In the genomic region with DNA sequence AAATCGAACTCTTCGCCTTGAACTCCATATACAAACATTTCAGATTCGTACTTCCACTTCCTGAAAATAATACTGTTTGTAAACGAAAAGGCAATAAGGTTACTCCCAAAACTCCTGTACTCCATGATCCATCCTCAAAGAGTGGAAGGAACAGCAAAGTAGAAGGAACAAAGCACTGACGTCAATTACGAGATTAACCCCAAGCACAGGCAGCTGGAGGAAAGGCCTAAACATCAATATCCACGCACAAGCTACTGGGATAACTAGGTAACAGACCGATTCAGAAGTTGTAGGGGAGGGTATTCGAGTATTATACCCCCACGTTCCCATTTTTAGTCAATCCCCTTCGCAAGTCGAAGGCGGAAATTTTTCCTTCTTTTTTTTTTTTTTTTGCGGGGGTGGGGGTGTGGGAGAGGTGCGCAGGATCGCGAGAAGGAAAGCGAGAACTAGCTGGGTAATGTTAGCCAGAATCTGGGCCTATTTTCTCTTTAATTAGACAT, we compare ENCODE assay signal across 8 cellular contexts. TPM values are rescaled to one million over a fixed set of nuclear protein-coding genes. Genes with fewer than 3 reads are reported as not detected.
DNase-seq lines count a peak whose midpoint lies in the region; ATAC-seq, FAIRE-seq and TF ChIP-seq lines count a peak whose summit lies in the region.

No MANE protein-coding gene starts in this region.

- peaks cover 3% of the 10 kb centered on the region; the same call in 1 of the 3 replicates for H3K36me3 Mint-ChIP-seq in GM23338 (ENCODE audit: low read depth)
- H3K36me3 Mint-ChIP-seq in activated naive CD8-positive, alpha-beta T cell treated with anti-CD3 and anti-CD28 coated beads, Interleukin-2, amount 10 ng/mL, durations not matched to agents 7 days and 5 days, result peaks cover 3% of the 10 kb centered on the region

- H3K4me3 Mint-ChIP-seq in GM23338, result peak overlapping the region; percentile 99
- H3K4me3 Mint-ChIP-seq in activated naive CD8-positive, alpha-beta T cell treated with anti-CD3 and anti-CD28 coated beads, Interleukin-2, amount 10 ng/mL, durations not matched to agents 7 days and 5 days, result peak overlapping the region; percentile 97

- H3K27me3 Mint-ChIP-seq in GM23338 (ENCODE audit: insufficient read depth, low read depth, poor library complexity), result peaks cover 2% of the 10 kb centered on the region
- no peaks in the 10 kb centered on the region for H3K27me3 Mint-ChIP-seq in activated naive CD8-positive, alpha-beta T cell treated with anti-CD3 and anti-CD28 coated beads, Interleukin-2, amount 10 ng/mL, durations not matched to agents 7 days and 5 days

- H3K36me3 ChIP-seq in BJ (ENCODE audit: control insufficient read depth, insufficient read depth, low read length) (peaks cover 2% of the 10 kb centered on the region), GM23338 (ENCODE audit: insufficient read depth) (no peaks in the 10 kb centered on the region), cardiac muscle cell (no peaks in the 10 kb centered on the region), pancreas (no peaks in the 10 kb centered on the region)

- H3K4me3 ChIP-seq in BJ (ENCODE audit: low read depth, low read length) (peak overlapping the region; percentile 97), GM23338 (peak overlapping the region; percentile 70), cardiac muscle cell (peak overlapping the region; percentile 76), pancreas (peak overlapping the region; percentile 82 to 100 (median 87))

- peaks cover 15% of the 10 kb centered on the region for H4K20me1 ChIP-seq in GM23338 (replicated peaks; ENCODE audit: insufficient read depth)

- H3K9me3 ChIP-seq in cardiac muscle cell (ENCODE audit: low read depth) (no peaks in the 10 kb centered on the region), pancreas (no peaks in the 10 kb centered on the region)

- DNase-seq in BJ (ENCODE audit: low read depth) (no peak), GM23338 (ENCODE audit: low spot score) (peak; percentile 62), NCI-H69 (lab: John Stamatoyannopoulos, UW) (peak; percentile 79), cardiac muscle cell (ENCODE audit: low read depth in 1 of 2, low spot score in 1 of 2) (peak; percentile 67 to 83), pancreas (peak in 3 of 6 donors; percentile 30 to 34 (median 33)), activated gamma-delta T cell treated with Interleukin-2 at 50 U/mL for 16 hours (no peak)
- DNase-seq in activated naive CD8-positive, alpha-beta T cell treated with anti-CD3 and anti-CD28 coated beads, Interleukin-2, amount 10 ng/mL, durations not matched to agents 7 days and 5 days, result no peak

- peak overlapping the region; percentile 78 for H3K4me2 ChIP-seq in GM23338

- H3K27ac ChIP-seq in GM23338 (ENCODE audit: low read depth) (peak overlapping the region; percentile 97), cardiac muscle cell (peak overlapping the region; percentile 97), pancreas (peak overlapping the region; percentile 98 to 100 (median 99))

- FAIRE-seq in pancreas (lab: Jason Lieb, UNC), result peak; percentile 5

- WGBS in pancreas, 2 donors, result 0% methylated on average over 18 of the region's 18 CpGs

- no peaks in the 10 kb centered on the region for H3K27me3 ChIP-seq in BJ (ENCODE audit: control insufficient read depth, insufficient read depth, low read length)
- no peaks in the 10 kb centered on the region for H3K27me3 ChIP-seq in GM23338 (ENCODE audit: insufficient read depth)
- no peaks in the 10 kb centered on the region for H3K27me3 ChIP-seq in cardiac muscle cell
- no peaks in the 10 kb centered on the region for H3K27me3 ChIP-seq in pancreas

- ATAC-seq in GM23338 (peak; percentile 5; the same call in 2 of the 3 replicates), pancreas (peak; percentile 43 to 61 (median 54)), HG02623 (IDR thresholded peaks at IDR 0.05; ENCODE audit: unreplicated experiment) (no peak)
- no peak for ATAC-seq in activated naive CD8-positive, alpha-beta T cell treated with anti-CD3 and anti-CD28 coated beads, Interleukin-2, amount 10 ng/mL, durations not matched to agents 7 days and 5 days (ENCODE audit: low read depth)

- H3K4me1 Mint-ChIP-seq in GM23338, result no peaks in the 10 kb centered on the region; the same call in 1 of the 3 replicates
- H3K4me1 Mint-ChIP-seq in activated naive CD8-positive, alpha-beta T cell treated with anti-CD3 and anti-CD28 coated beads, Interleukin-2, amount 10 ng/mL, durations not matched to agents 7 days and 5 days, result peaks cover 22% of the 10 kb centered on the region

- POLR2A ChIA-PET in BJ (lab: Charles Lee), result interaction anchor here (0.7 kb wide), 2 partner anchors 89 to 148 kb away, joined by 3 read pairs; a partner anchor contains a TSS
- POLR2A ChIA-PET in activated naive CD8-positive, alpha-beta T cell treated with anti-CD3 and anti-CD28 coated beads, Interleukin-2, amount 10 ng/mL, durations not matched to agents 7 days and 5 days (lab: Charles Lee), result interaction anchor here (0.6 to 3.6 kb wide), 11 partner anchors 20 to 1646 kb away, joined by 3 to 33 read pairs (median 3); a partner anchor contains a TSS

- H3F3A ChIP-seq in GM23338 (replicated peaks; ENCODE audit: low read depth), result peaks cover 7% of the 10 kb centered on the region; the same call in 1 of the 2 replicates

- H2AFZ ChIP-seq in GM23338, result no peak overlapping the region

- no peaks in the 10 kb centered on the region for H3K9me2 ChIP-seq in GM23338 (ENCODE audit: insufficient read depth)

- intact Hi-C loops in pancreas (cut with DNase I), result no loop called here

- H3K4me1 ChIP-seq in GM23338 (ENCODE audit: insufficient read depth) (0 out of 2 replicates have a peak, but pooled peaks cover 6% of the 10 kb centered on the region), cardiac muscle cell (ENCODE audit: low read depth) (peaks cover 8% of the 10 kb centered on the region), pancreas (peaks cover 6 to 14% (median 7%) of the 10 kb centered on the region in 3 donors)

- peak overlapping the region; percentile 99 for H3K27ac Mint-ChIP-seq in GM23338
- peak overlapping the region; percentile 96 for H3K27ac Mint-ChIP-seq in activated naive CD8-positive, alpha-beta T cell treated with anti-CD3 and anti-CD28 coated beads, Interleukin-2, amount 10 ng/mL, durations not matched to agents 7 days and 5 days

- no peaks in the 10 kb centered on the region for H3K9me3 Mint-ChIP-seq in GM23338
- H3K9me3 Mint-ChIP-seq in activated naive CD8-positive, alpha-beta T cell treated with anti-CD3 and anti-CD28 coated beads, Interleukin-2, amount 10 ng/mL, durations not matched to agents 7 days and 5 days, result no peaks in the 10 kb centered on the region

- CTCF ChIA-PET in BJ (lab: Yijun Ruan, JAX), result interaction anchor here (1.3 kb wide), 1 partner anchor 11 kb away, joined by 3 read pairs; no protein-coding TSS in a partner anchor

- peaks cover 60% of the 10 kb centered on the region for H3K79me2 ChIP-seq in GM23338 (replicated peaks; ENCODE audit: insufficient read depth)

- no peak for TF ChIP-seq CTCF in BJ (IDR thresholded peaks at IDR 0.05; ENCODE audit: insufficient read depth, low read depth, low read length)
- no peak for TF ChIP-seq CTCF in GM23338 (conservative IDR thresholded peaks at IDR 0.05; ENCODE audit: low read depth in 2 of 2)
- TF ChIP-seq CTCF in cardiac muscle cell (IDR thresholded peaks at IDR 0.05; ENCODE audit: low read depth, low read length), result no peak
- TF ChIP-seq CTCF in pancreas (IDR thresholded peaks at IDR 0.05), result no peak

TF ChIP-seq in GM23338, 12 proteins besides CTCF, POLR2A, EP300 and RAD21:
- TF ChIP-seq CREB1 (CRISPR knock-in tag; IDR thresholded peaks at IDR 0.05; ENCODE audit: low read depth) (peak; percentile 69), EZH2phosphoT487 (IDR thresholded peaks at IDR 0.05; ENCODE audit: unreplicated experiment) (no peak)

RNA-seq across cellular contexts. Expression of a gene that starts 1.0 kb away (rescaled TPM):
- polyA plus RNA-seq in BJ (2011; rRNA removed), result 42.5 and 44.2 TPM in 2 replicates
- polyA minus RNA-seq in BJ (2011; rRNA and poly(A)+ RNA removed), result 70.3 and 78.1 TPM in 2 replicates
- 46.3 and 50.9 TPM in 2 replicates for total RNA-seq in GM23338 (2014; rRNA removed; shearing (Covaris generic))
- 25.2 and 31.3 TPM in 2 replicates for polyA plus RNA-seq in GM23338 (2016; fragmentation: Nextera tagmentation; extraction: Ambion mirVana)
- total RNA-seq in activated naive CD8-positive, alpha-beta T cell treated with anti-CD3 and anti-CD28 coated beads, Interleukin-2, amount 10 ng/mL, durations not matched to agents 7 days and 5 days, result 10 to 100 TPM; 40.3 to 42.1 TPM
- 52.7 and 83.6 TPM in 2 replicates for total RNA-seq in cardiac muscle cell
- polyA plus RNA-seq in cardiac muscle cell, result 32.5 and 36.1 TPM in 2 replicates
- total RNA-seq in pancreas, result 10 to 100 TPM; 24.8 to 40.2 (median 27.8) TPM
- polyA plus RNA-seq in pancreas, result 10 to 100 TPM in 1 of 2 donors, 1 to 10 TPM in 1; 6.7 to 12.5 TPM

Comparison
In these comparisons a context has a peak if more than half of its experiments do, and no peak if none do; other contexts are left out.
1. DNase-seq: peak in GM23338 (single experiment), NCI-H69 (single experiment) and cardiac muscle cell (2 of 2); none in BJ (single experiment), activated naive CD8-positive, alpha-beta T cell treated with anti-CD3 and anti-CD28 coated beads, Interleukin-2, amount 10 ng/mL, durations not matched to agents 7 days and 5 days (single experiment) and activated gamma-delta T cell treated with Interleukin-2 at 50 U/mL for 16 hours (single experiment).
2. ATAC-seq: peak in GM23338 (single experiment) and pancreas (4 of 4); none in activated naive CD8-positive, alpha-beta T cell treated with anti-CD3 and anti-CD28 coated beads, Interleukin-2, amount 10 ng/mL, durations not matched to agents 7 days and 5 days (single experiment) and HG02623 (single experiment).
3. Peak in every context shown above with its lines, with median percentiles within 50 percentile points of each other: H3K4me3 ChIP-seq and H3K27ac ChIP-seq.